25 cellular contexts compared by ENCODE assay signal in the genomic region with DNA sequence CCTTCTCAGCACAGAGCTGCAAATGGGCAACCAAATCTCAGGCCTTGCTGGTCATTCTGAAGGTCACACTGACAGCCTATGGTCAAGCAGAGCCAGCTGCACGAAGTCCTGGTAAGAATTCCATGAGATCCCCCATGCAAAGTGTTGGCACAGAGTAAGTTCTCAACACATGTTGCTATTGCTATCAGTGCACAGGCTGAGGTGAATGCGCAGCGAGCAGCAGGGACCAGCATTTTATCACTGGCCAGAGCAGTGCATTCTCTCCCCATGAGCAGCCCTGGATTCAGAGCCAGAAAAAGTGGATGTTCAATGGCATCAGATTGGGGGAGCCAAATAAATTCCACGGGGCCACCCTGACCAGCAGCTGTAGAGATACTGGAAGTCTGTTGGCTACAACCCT. TPM values are rescaled to one million over a fixed set of nuclear protein-coding genes. Genes with fewer than 3 reads are reported as not detected.
DNase-seq lines count a peak whose midpoint lies in the region; ATAC-seq, FAIRE-seq and TF ChIP-seq lines count a peak whose summit lies in the region.
"Had no signal": no experiment of that assay in that cellular context is flagged by ENCODE, and none has a peak within 500 bp of the region (broad histone marks: within the 10 kb centered on the region; RNA-seq: fewer than 3 reads in every experiment).

No MANE protein-coding gene starts in this region.

- no peaks in the 10 kb centered on the region for H4K20me1 ChIP-seq in HepG2 (ENCODE audit: insufficient read depth, low read length)
- H4K20me1 ChIP-seq: BLaER1 treated with 17β-estradiol and CSF1 and Interleukin-3, amounts not matched to agents 10 nM and 100 nM had no signal

- POLR2A ChIA-PET in HepG2 (lab: Yijun Ruan, JAX): interaction anchor here (1.8 kb wide), 1 partner anchor 21 kb away, joined by 4 read pairs; no protein-coding TSS in a partner anchor

- no TSS peak for BruUV-seq in HepG2 (replicated peaks; lab: Mats Ljungman, UMichigan)

- ATAC-seq in HepG2: no peak
- no peak for ATAC-seq in right lobe of liver
- ATAC-seq: A549 had no signal

- FAIRE-seq in HepG2 (lab: Jason Lieb, UNC): no peak
- FAIRE-seq: A549, GM12892 had no signal

- H3K9ac ChIP-seq in HepG2 (ENCODE audit: insufficient read depth, low read depth, low read length): no peak overlapping the region
- H3K9ac ChIP-seq: BLaER1 treated with 17β-estradiol and CSF1 and Interleukin-3, amounts not matched to agents 10 nM and 100 nM had no signal

- no peaks in the 10 kb centered on the region for H3K9me3 ChIP-seq in HepG2 (ENCODE audit: low read length)
- H3K9me3 ChIP-seq in right lobe of liver: no peaks in the 10 kb centered on the region
- no peaks in the 10 kb centered on the region for H3K9me3 ChIP-seq in sigmoid colon
- H3K9me3 ChIP-seq: A549, BE2C had no signal

- TF ChIP-seq POLR2A in HepG2 (IDR thresholded peaks at IDR 0.05; ENCODE audit: insufficient read depth in 1 of 2, low read depth in 2 of 2, low read length in 2 of 2): no peak
- TF ChIP-seq POLR2A in right lobe of liver (IDR thresholded peaks at IDR 0.05): no peak
- TF ChIP-seq POLR2A in sigmoid colon (IDR thresholded peaks at IDR 0.05): no peak

- no peaks in the 10 kb centered on the region for H3K79me2 ChIP-seq in HepG2 (ENCODE audit: insufficient read depth, low read length)

- CTCF ChIA-PET in HepG2 (lab: Yijun Ruan, JAX; ENCODE audit: low intra/inter-chr PET ratio, low total read pairs): no interaction called here

- no peaks in the 10 kb centered on the region for H3K4me1 ChIP-seq in HepG2 (ENCODE audit: insufficient read depth, low read length)
- no peaks in the 10 kb centered on the region for H3K4me1 ChIP-seq in right lobe of liver
- H3K4me1 ChIP-seq in sigmoid colon: no peaks in the 10 kb centered on the region
- H3K4me1 ChIP-seq: A549, BE2C had no signal

- H3K4me2 ChIP-seq in HepG2 (ENCODE audit: low read depth, low read length): no peak overlapping the region
- H3K4me2 ChIP-seq: A549; BLaER1 treated with 17β-estradiol and CSF1 and Interleukin-3, amounts not matched to agents 10 nM and 100 nM had no signal

- H2AFZ ChIP-seq in HepG2 (ENCODE audit: low read length): no peak overlapping the region

- WGBS in HepG2 (ENCODE audit: low lambda C conversion rate): 47% methylated on average over 4 of the region's 4 CpGs
- WGBS in right lobe of liver (ENCODE audit: insufficient coverage, low coverage, low lambda C conversion rate, missing lambda C conversion rate): 80% methylated on average over 1 of the region's 4 CpGs
- 95 to 96% methylated on average over 4 of the region's 4 CpGs for WGBS in sigmoid colon, 2 donors

- in situ Hi-C loops in HepG2 (cut with HindIII; ENCODE audit: extremely low pct_ligation_motif_present, low pct_unique_long_range_greater_than_20kb): no loop called here

- peak; percentile 47 for DNase-seq in activated CD8-positive, alpha-beta memory T cell treated with anti-CD3 and anti-CD28 coated beads for 24 hours
- DNase-seq in activated CD8-positive, alpha-beta memory T cell treated with anti-CD3 and anti-CD28 coated beads, Interleukin-2, amount 50 U/mL, for 48 hours: no peak
- DNase-seq in HepG2 (ENCODE audit: low spot score): no peak
- DNase-seq in right lobe of liver: no peak
- DNase-seq in myocyte (ENCODE audit: low read depth): peak; percentile 26
- peak; percentile 26 for DNase-seq in sigmoid colon
- DNase-seq in H4 (ENCODE audit: low spot score): no peak
- DNase-seq in pons (ENCODE audit: low spot score): no peak
- DNase-seq: 8988T; ACHN; AML-193; BE2C; Calu3; CD4-positive, alpha-beta T cell; CD8-positive, alpha-beta memory T cell; COR-L47; DMS53; DMS79 treated with DMSO at 0.1 percent for 48 hours; GF-D8; GOT3; H7; HCEC 1CT had no signal

- H3K36me3 ChIP-seq in HepG2 (replicated peaks in 1 of 2; ENCODE audit: control insufficient read depth in 1 of 2, insufficient read depth in 2 of 2, low read length in 2 of 2): no peaks in the 10 kb centered on the region
- no peaks in the 10 kb centered on the region for H3K36me3 ChIP-seq in right lobe of liver
- no peaks in the 10 kb centered on the region for H3K36me3 ChIP-seq in sigmoid colon
- H3K36me3 ChIP-seq: BE2C; BLaER1 treated with 17β-estradiol and CSF1 and Interleukin-3, amounts not matched to agents 10 nM and 100 nM had no signal

- TF ChIP-seq EP300 in HepG2 (IDR thresholded peaks at IDR 0.05; ENCODE audit: low read depth in 2 of 2, low read length in 2 of 2) (no peak), HepG2 (CRISPR knock-in tag; IDR thresholded peaks at IDR 0.05; ENCODE audit: borderline replicate concordance) (no peak), sigmoid colon (IDR thresholded peaks at IDR 0.05) (no peak)

- TF ChIP-seq RAD21 in HepG2 (CRISPR knock-in tag; IDR thresholded peaks at IDR 0.05): no peak

- TF ChIP-seq CTCF in HepG2 (CRISPR knock-in tag; IDR thresholded peaks at IDR 0.05) (no peak), right lobe of liver (IDR thresholded peaks at IDR 0.05) (no peak), sigmoid colon (IDR thresholded peaks at IDR 0.05) (no peak)

- H3K27me3 ChIP-seq in HepG2 (ENCODE audit: control insufficient read depth in 1 of 2, insufficient read depth in 2 of 2, low read length in 2 of 2) (no peaks in the 10 kb centered on the region), right lobe of liver (no peaks in the 10 kb centered on the region), sigmoid colon (no peaks in the 10 kb centered on the region)
- H3K27me3 ChIP-seq: BE2C; BLaER1 treated with 17β-estradiol and CSF1 and Interleukin-3, amounts not matched to agents 10 nM and 100 nM had no signal

- H3K27ac ChIP-seq in HepG2 (ENCODE audit: extremely low read length, insufficient read depth, low read length): no peak overlapping the region
- no peak overlapping the region for H3K27ac ChIP-seq in right lobe of liver
- H3K27ac ChIP-seq in sigmoid colon: no peak overlapping the region
- H3K27ac ChIP-seq: A549; BLaER1 treated with 17β-estradiol and CSF1 and Interleukin-3, amounts not matched to agents 10 nM and 100 nM had no signal

- H3K4me3 ChIP-seq in HepG2 (replicated peaks in 1 of 3; ENCODE audit: insufficient read depth in 1 of 3, low read depth in 2 of 3, low read length in 3 of 3) (no peak overlapping the region), right lobe of liver (no peak overlapping the region), sigmoid colon (no peak overlapping the region)
- H3K4me3 ChIP-seq: A549; BLaER1 treated with 17β-estradiol and CSF1 and Interleukin-3, amounts not matched to agents 10 nM and 100 nM had no signal

- intact Hi-C loops in HepG2 (cut with micrococcal nuclease; ENCODE audit: unreplicated experiment): no loop called here
- intact Hi-C loops in right lobe of liver (cut with DNase I): no loop called here
- intact Hi-C loops in sigmoid colon (cut with DNase I): no loop called here

TF ChIP-seq in HepG2, 621 proteins besides CTCF, POLR2A, EP300 and RAD21:
- TF ChIP-seq ZFP82 (CRISPR knock-in tag; IDR thresholded peaks at IDR 0.05; ENCODE audit: borderline replicate concordance) (no peak), FOXK1 (CRISPR knock-in tag; IDR thresholded peaks at IDR 0.05; ENCODE audit: borderline replicate concordance, low read depth) (no peak)
- TF ChIP-seq, protein P1, sequence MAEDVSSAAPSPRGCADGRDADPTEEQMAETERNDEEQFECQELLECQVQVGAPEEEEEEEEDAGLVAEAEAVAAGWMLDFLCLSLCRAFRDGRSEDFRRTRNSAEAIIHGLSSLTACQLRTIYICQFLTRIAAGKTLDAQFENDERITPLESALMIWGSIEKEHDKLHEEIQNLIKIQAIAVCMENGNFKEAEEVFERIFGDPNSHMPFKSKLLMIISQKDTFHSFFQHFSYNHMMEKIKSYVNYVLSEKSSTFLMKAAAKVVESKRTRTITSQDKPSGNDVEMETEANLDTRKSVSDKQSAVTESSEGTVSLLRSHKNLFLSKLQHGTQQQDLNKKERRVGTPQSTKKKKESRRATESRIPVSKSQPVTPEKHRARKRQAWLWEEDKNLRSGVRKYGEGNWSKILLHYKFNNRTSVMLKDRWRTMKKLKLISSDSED (CRISPR knock-in tag; IDR thresholded peaks at IDR 0.05): 0 out of 2 replicates have a peak, but pooled peaks have one; percentile 27
TF ChIP-seq in HepG2: peak in this region for 1.

RNA-seq across cellular contexts. Expression of a gene that starts 44.1 kb away (rescaled TPM):
- total RNA-seq in HepG2 (2016; rRNA removed; fragmentation: Illumina TruSeq; extraction: Trizol) (19.4 and 75.3 TPM in 2 replicates), right lobe of liver (10 to 100 TPM; 17.3 to 29.7 (median 25.5) TPM), myocyte (18.8 and 23.3 TPM in 2 replicates), sigmoid colon (10 to 100 TPM; 22.0 to 33.2 (median 22.4) TPM)
- total RNA-seq in HepG2 (2016; cell fraction: cytosol; rRNA removed; fragmentation: Illumina TruSeq; extraction: Trizol; ENCODE audit: low read depth): 17.3 and 19.8 TPM in 2 replicates
- total RNA-seq in HepG2 (2016; cell fraction: insoluble cytoplasmic fraction; rRNA removed; fragmentation: Illumina TruSeq; extraction: Trizol): 17.0 and 75.6 TPM in 2 replicates
- 20.3 and 21.0 TPM in 2 replicates for total RNA-seq in HepG2 (2016; cell fraction: membrane; rRNA removed; fragmentation: Illumina TruSeq; extraction: Trizol)
- 45.7 and 48.4 TPM in 2 replicates for total RNA-seq in HepG2 (2016; cell fraction: nucleus; rRNA removed; fragmentation: Illumina TruSeq; extraction: Trizol)
- polyA plus RNA-seq in HepG2 (2011; rRNA removed) (9.9 and 10.2 TPM in 2 replicates), sigmoid colon (10 to 100 TPM; 26.4 to 45.0 (median 43.2) TPM)
- 5.5 and 9.3 TPM in 2 replicates for polyA plus RNA-seq in HepG2 (2011; cell fraction: cytosol; rRNA removed)
- polyA plus RNA-seq in HepG2 (2011; cell fraction: nucleus; rRNA removed): 10.9 and 11.3 TPM in 2 replicates
- polyA plus RNA-seq in HepG2 (2012): 51.4 and 67.5 TPM in 2 replicates
- polyA plus RNA-seq in HepG2 (2016; cell fraction: cytosol; fragmentation: Illumina TruSeq; extraction: Trizol; ENCODE audit: low read depth): 2.6 and 3.5 TPM in 2 replicates
- polyA plus RNA-seq in HepG2 (2016; cell fraction: insoluble cytoplasmic fraction; fragmentation: Illumina TruSeq; extraction: Trizol; ENCODE audit: low read depth): 131 and 136 TPM in 2 replicates
- polyA plus RNA-seq in HepG2 (2016; cell fraction: membrane; fragmentation: Illumina TruSeq; extraction: Trizol; ENCODE audit: low read depth): 9.6 and 10.8 TPM in 2 replicates
- polyA plus RNA-seq in HepG2 (2016; cell fraction: nucleus; fragmentation: Illumina TruSeq; extraction: Trizol; ENCODE audit: insufficient read depth, low read depth): 89.8 and 94.4 TPM in 2 replicates
- 7.0 and 9.4 TPM in 2 replicates for polyA minus RNA-seq in HepG2 (2011; rRNA and poly(A)+ RNA removed; ENCODE audit: low replicate concordance)
- 25.1 and 28.4 TPM in 2 replicates for polyA minus RNA-seq in HepG2 (2011; cell fraction: cytosol; rRNA and poly(A)+ RNA removed)
- polyA minus RNA-seq in HepG2 (2011; cell fraction: nucleus; rRNA and poly(A)+ RNA removed): 21.5 and 22.1 TPM in 2 replicates
- 21.5 TPM for polyA plus RNA-seq in myocyte (2012)
- total RNA-seq in H4 (2014; rRNA removed; shearing (Covaris generic)): 12.7 and 14.3 TPM in 2 replicates

Comparison
In these comparisons a context has a peak if more than half of its experiments do, and no peak if none do; other contexts are left out.
1. DNase-seq: peak in activated CD8-positive, alpha-beta memory T cell treated with anti-CD3 and anti-CD28 coated beads for 24 hours (single experiment), myocyte (single experiment) and sigmoid colon (single experiment); none in activated CD8-positive, alpha-beta memory T cell treated with anti-CD3 and anti-CD28 coated beads, Interleukin-2, amount 50 U/mL, for 48 hours (single experiment), HepG2 (single experiment), right lobe of liver (0 of 3), H4 (single experiment) and pons (single experiment).